In genomic region chr12:96006727-96007126, GRCh38 we compare ENCODE assay signal across 19 cellular contexts. TPM values are rescaled to one million over a fixed set of nuclear protein-coding genes. Genes with fewer than 3 reads are reported as not detected.
DNase-seq lines count a peak whose midpoint lies in the region; ATAC-seq, FAIRE-seq and TF ChIP-seq lines count a peak whose summit lies in the region.
"Had no signal": no experiment of that assay in that cellular context is flagged by ENCODE, and none has a peak within 500 bp of the region (broad histone marks: within the 10 kb centered on the region; RNA-seq: fewer than 3 reads in every experiment).

No MANE protein-coding gene starts in this region.

- no peaks in the 10 kb centered on the region for H3K4me1 ChIP-seq in pancreas
- no peaks in the 10 kb centered on the region for H3K4me1 ChIP-seq in psoas muscle

- H3K27me3 ChIP-seq in pancreas: no peaks in the 10 kb centered on the region
- no peaks in the 10 kb centered on the region for H3K27me3 ChIP-seq in psoas muscle (ENCODE audit: insufficient read depth in 3 of 3, low read length in 2 of 3)

- H3K36me3 ChIP-seq in pancreas (peaks cover 1 to 47% (median 5%) of the 10 kb centered on the region in 3 donors), psoas muscle (ENCODE audit: insufficient read depth in 1 of 2, low read depth in 1 of 2) (peaks cover 13 to 100% of the 10 kb centered on the region in 2 donors)

- no peak for TF ChIP-seq CTCF in pancreas (IDR thresholded peaks at IDR 0.05)
- TF ChIP-seq CTCF in psoas muscle (IDR thresholded peaks at IDR 0.05): no peak

- ATAC-seq in pancreas (no peak), psoas muscle (no peak), esophagus mucosa (no peak)
- ATAC-seq: GM23338, HCT116 had no signal

- H3K4me3 ChIP-seq in pancreas: no peak overlapping the region
- no peak overlapping the region for H3K4me3 ChIP-seq in psoas muscle
- H3K4me3 ChIP-seq: GM23338 had no signal

- intact Hi-C loops in pancreas (cut with DNase I): no loop called here
- intact Hi-C loops in psoas muscle (cut with DNase I): no loop called here

- no peak overlapping the region for H3K27ac ChIP-seq in pancreas
- no peak overlapping the region for H3K27ac ChIP-seq in psoas muscle

- FAIRE-seq in G401.6 (lab: Jason Lieb, UNC) (peak; percentile 48), frontal cortex (lab: Jason Lieb, UNC) (peak; percentile 61), pancreas (lab: Jason Lieb, UNC) (peak; percentile 13)
- FAIRE-seq: GM12892 had no signal

- WGBS in pancreas, 2 donors: 83 to 90% methylated on average over 1 of the region's 1 CpG
- 92 to 93% (median 92%) methylated on average over 1 of the region's 1 CpG for WGBS in psoas muscle, 3 donors

- H3K9me3 ChIP-seq in pancreas: no peaks in the 10 kb centered on the region
- no peaks in the 10 kb centered on the region for H3K9me3 ChIP-seq in psoas muscle

- no peak for DNase-seq in frontal cortex (ENCODE audit: low spot score in 2 of 2)
- DNase-seq in pancreas: no peak
- DNase-seq in psoas muscle: no peak
- DNase-seq in cortex of kidney (lab: John Stamatoyannopoulos, UW): no peak
- DNase-seq: 8988T; C1 segment of cervical spinal cord; Calu3; CD4-positive, alpha-beta memory T cell; COR-L47; DMS53; DMS79 treated with DMSO at 0.1 percent for 48 hours; H9 had no signal

RNA-seq across cellular contexts. Expression of gene HAL, which starts 10.6 kb away (rescaled TPM):
- total RNA-seq in frontal cortex (not detected), pancreas (under 1 TPM in 5 of 6 donors, not detected in 1; 0.08 to 0.70 (median 0.58) TPM), psoas muscle (under 1 TPM in 2 of 4 donors, not detected in 2; 0.32 to 0.34 TPM), esophagus mucosa (0.28 TPM)
- polyA plus RNA-seq in pancreas (1 to 10 TPM in 1 of 2 donors, under 1 TPM in 1; 0.38 to 1.2 TPM), psoas muscle (under 1 TPM; 0.04 to 0.10 (median 0.05) TPM)
- total RNA-seq: Daoy, G401 had no signal
- polyA plus RNA-seq: CD4-positive, alpha-beta memory T cell had no signal

RNA-seq across cellular contexts. Expression of gene LTA4H, which starts 28.7 kb away (rescaled TPM):
- total RNA-seq in frontal cortex (37.5 TPM), pancreas (10 to 100 TPM; 24.7 to 57.1 (median 36.3) TPM), psoas muscle (10 to 100 TPM; 27.5 to 51.2 (median 33.4) TPM), esophagus mucosa (137 TPM)
- polyA plus RNA-seq in pancreas (10 to 100 TPM; 20.0 to 26.9 TPM), psoas muscle (10 to 100 TPM; 18.6 to 41.4 (median 22.2) TPM)
